ENCODE assay signal across 13 cellular contexts in the genomic region with DNA sequence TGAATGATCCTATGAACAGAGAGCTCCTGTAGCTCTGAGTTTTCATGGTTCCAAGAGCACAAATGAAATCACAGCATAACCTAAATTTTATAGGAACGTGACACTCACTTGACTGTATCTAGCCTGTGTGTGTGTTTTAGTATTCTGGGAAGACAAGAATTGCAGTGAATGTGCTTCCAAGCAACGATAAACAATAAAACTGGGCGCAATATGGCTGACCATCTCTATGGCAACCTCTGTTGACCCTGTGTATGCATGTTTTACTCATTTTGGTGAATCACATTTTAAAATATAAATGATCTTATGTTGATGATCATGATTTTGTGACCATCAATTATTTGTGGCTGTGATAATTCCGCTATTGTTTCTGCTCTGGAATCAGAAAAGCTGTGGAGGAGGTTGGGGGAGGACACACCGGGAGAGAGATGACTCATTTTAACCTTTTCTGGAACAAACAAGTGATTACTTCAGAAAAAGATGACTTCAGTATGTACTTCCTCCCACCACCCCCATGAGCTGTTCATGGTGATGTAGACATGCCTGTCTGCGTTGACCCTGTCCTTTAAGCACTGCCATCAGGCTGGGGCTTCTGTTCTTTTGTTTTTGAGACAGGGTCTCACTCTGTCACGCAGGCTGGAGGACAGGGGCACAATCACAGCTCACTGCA. TPM values are rescaled to one million over a fixed set of nuclear protein-coding genes. Genes with fewer than 3 reads are reported as not detected.
DNase-seq lines count a peak whose midpoint lies in the region; ATAC-seq, FAIRE-seq and TF ChIP-seq lines count a peak whose summit lies in the region.
"Had no signal": no experiment of that assay in that cellular context is flagged by ENCODE, and none has a peak within 500 bp of the region (broad histone marks: within the 10 kb centered on the region; RNA-seq: fewer than 3 reads in every experiment).

No MANE protein-coding gene starts in this region.

- FAIRE-seq in HepG2 (lab: Jason Lieb, UNC): no peak
- FAIRE-seq: D721Med, kidney had no signal

- H3K4ac ChIP-seq in IMR-90 (ENCODE audit: low read depth, low read length): 0 out of 2 replicates have a peak overlapping the region, but pooled peaks have one; percentile 12

- H3K27me3 ChIP-seq in IMR-90 (ENCODE audit: control insufficient read depth, insufficient read depth, low read length): peaks cover 8% of the 10 kb centered on the region
- H3K27me3 ChIP-seq in HepG2 (ENCODE audit: control insufficient read depth in 1 of 2, insufficient read depth in 2 of 2, low read length in 2 of 2): no peaks in the 10 kb centered on the region
- H3K27me3 ChIP-seq: body of pancreas, SJSA1 had no signal

- CTCF ChIA-PET in IMR-90 (lab: Yijun Ruan, JAX) (interaction anchor here (0.6 kb wide), 1 partner anchor 20 kb away, joined by 3 read pairs; no protein-coding TSS in a partner anchor), HepG2 (lab: Yijun Ruan, JAX; ENCODE audit: low intra/inter-chr PET ratio, low total read pairs) (no interaction called here)

- intact Hi-C loops in IMR-90 (cut with micrococcal nuclease): no loop called here
- intact Hi-C loops in HepG2 (cut with micrococcal nuclease; ENCODE audit: unreplicated experiment): no loop called here
- intact Hi-C loops in natural killer cell (cut with micrococcal nuclease): no loop called here
- intact Hi-C loops in left ventricle myocardium superior (cut with micrococcal nuclease): no loop called here

- no peak for TF ChIP-seq POLR2A in IMR-90 (IDR thresholded peaks at IDR 0.05; ENCODE audit: low read depth, low read length)
- no peak for TF ChIP-seq POLR2A in HepG2 (IDR thresholded peaks at IDR 0.05; ENCODE audit: insufficient read depth in 1 of 2, low read depth in 2 of 2, low read length in 2 of 2)

- H3K27ac Mint-ChIP-seq in activated T-cell treated with anti-CD3 and anti-CD28 coated beads, Interleukin-2, amount 50 U/mL, for 72 hours: peak overlapping the region; percentile 78
- no peak overlapping the region for H3K27ac Mint-ChIP-seq in natural killer cell

- H4K91ac ChIP-seq in IMR-90 (ENCODE audit: insufficient read depth, low read depth, low read length): no peak overlapping the region

- no peaks in the 10 kb centered on the region for H3K4me1 ChIP-seq in IMR-90 (ENCODE audit: control insufficient read depth, insufficient read depth, low read length)
- H3K4me1 ChIP-seq in HepG2 (ENCODE audit: insufficient read depth, low read length): peaks cover 10% of the 10 kb centered on the region; the same call in 1 of the 2 replicates
- H3K4me1 ChIP-seq: body of pancreas, SJSA1 had no signal

- no peak overlapping the region for H3K18ac ChIP-seq in IMR-90 (ENCODE audit: low read depth, low read length)

- H3K79me2 ChIP-seq in HepG2 (ENCODE audit: insufficient read depth, low read length): no peaks in the 10 kb centered on the region

- no peaks in the 10 kb centered on the region for H3K79me1 ChIP-seq in IMR-90 (ENCODE audit: low read depth in 1 of 2, low read length in 2 of 2)

- H2BK120ac ChIP-seq in IMR-90 (ENCODE audit: low read depth, low read length): no peak overlapping the region

- H3K9ac ChIP-seq in IMR-90 (ENCODE audit: low read depth, low read length) (no peak overlapping the region), HepG2 (ENCODE audit: insufficient read depth, low read depth, low read length) (no peak overlapping the region)

- BruUV-seq in IMR-90 (replicated peaks; lab: Mats Ljungman, UMichigan) (no TSS peak), HepG2 (replicated peaks; lab: Mats Ljungman, UMichigan) (no TSS peak)

- no peak overlapping the region for H4K8ac ChIP-seq in IMR-90 (ENCODE audit: low read depth in 2 of 2, low read length in 2 of 2)

- no peak overlapping the region for H3K23ac ChIP-seq in IMR-90 (ENCODE audit: low read depth, low read length)

- TF ChIP-seq CTCF in IMR-90 (conservative IDR thresholded peaks at IDR 0.05; ENCODE audit: low read depth, low read length) (no peak), HepG2 (CRISPR knock-in tag; IDR thresholded peaks at IDR 0.05) (no peak), natural killer cell (IDR thresholded peaks at IDR 0.05) (no peak)

- peak overlapping the region; percentile 9 for H2AFZ ChIP-seq in IMR-90 (replicated peaks; ENCODE audit: low read length, poor library complexity)
- H2AFZ ChIP-seq in HepG2 (ENCODE audit: low read length): no peak overlapping the region

- peak overlapping the region in 1 of 2 donors; percentile 56 for H3K4me3 Mint-ChIP-seq in activated T-cell treated with anti-CD3 and anti-CD28 coated beads, Interleukin-2, amount 50 U/mL, for 72 hours
- H3K4me3 Mint-ChIP-seq in natural killer cell: no peak overlapping the region

- H3K56ac ChIP-seq in IMR-90 (ENCODE audit: extremely low read depth, insufficient read depth, low read length): no peak overlapping the region

- H3K9me3 Mint-ChIP-seq in activated T-cell treated with anti-CD3 and anti-CD28 coated beads, Interleukin-2, amount 50 U/mL, for 72 hours: no peaks in the 10 kb centered on the region
- H3K9me3 Mint-ChIP-seq in natural killer cell: no peaks in the 10 kb centered on the region

- H3K9me3 ChIP-seq in IMR-90 (ENCODE audit: control insufficient read depth, insufficient read depth, low read length): no peaks in the 10 kb centered on the region
- H3K9me3 ChIP-seq in HepG2 (ENCODE audit: low read length): no peaks in the 10 kb centered on the region
- H3K9me3 ChIP-seq: body of pancreas, SJSA1 had no signal

- no peaks in the 10 kb centered on the region for H3K9me1 ChIP-seq in IMR-90 (ENCODE audit: insufficient read depth, low read length)

- no peaks in the 10 kb centered on the region for H4K20me1 ChIP-seq in IMR-90 (ENCODE audit: insufficient read depth, low read length)
- H4K20me1 ChIP-seq in HepG2 (ENCODE audit: insufficient read depth, low read length): no peaks in the 10 kb centered on the region

- no peak overlapping the region for H2BK5ac ChIP-seq in IMR-90 (ENCODE audit: low read depth, low read length, poor library complexity, severe bottlenecking)

- no peak overlapping the region for H2BK15ac ChIP-seq in IMR-90 (ENCODE audit: low read depth, low read length)

- H3K27ac ChIP-seq in IMR-90 (ENCODE audit: insufficient read depth, low read length) (no peak overlapping the region), HepG2 (ENCODE audit: extremely low read length, insufficient read depth, low read length) (no peak overlapping the region)
- H3K27ac ChIP-seq: body of pancreas, SJSA1 had no signal

- H2BK20ac ChIP-seq in IMR-90 (ENCODE audit: low read depth, low read length): no peak overlapping the region

- WGBS in IMR-90 (ENCODE audit: extremely low coverage in 2 of 2, insufficient read length in 1 of 2), 2 experiments: no CpG with 5 or more reads among the region's 7 CpGs
- 55% methylated on average over 4 of the region's 7 CpGs for WGBS in HepG2 (ENCODE audit: low lambda C conversion rate)

- no peak overlapping the region for H2AK9ac ChIP-seq in IMR-90 (replicated peaks; ENCODE audit: low read depth, low read length, poor library complexity)

- dilution Hi-C loops in IMR-90 (cut with HindIII; ENCODE audit: low sequenced_read_pairs, unreplicated experiment): no loop called here

- H3K36me3 ChIP-seq in IMR-90 (ENCODE audit: control insufficient read depth, insufficient read depth, low read length) (no peaks in the 10 kb centered on the region), HepG2 (replicated peaks in 1 of 2; ENCODE audit: control insufficient read depth in 1 of 2, insufficient read depth in 2 of 2, low read length in 2 of 2) (no peaks in the 10 kb centered on the region)
- H3K36me3 ChIP-seq: SJSA1 had no signal

- TF ChIP-seq EP300 in HepG2 (IDR thresholded peaks at IDR 0.05; ENCODE audit: low read depth in 2 of 2, low read length in 2 of 2) (no peak), HepG2 (CRISPR knock-in tag; IDR thresholded peaks at IDR 0.05; ENCODE audit: borderline replicate concordance) (no peak)

- POLR2A ChIA-PET in IMR-90 (lab: Charles Lee; ENCODE audit: unreplicated experiment) (interaction anchor here (0.6 kb wide), 3 partner anchors 9 to 35 kb away, joined by 3 to 11 read pairs (median 5); no protein-coding TSS in a partner anchor), HepG2 (lab: Yijun Ruan, JAX) (interaction anchor here (1.4 to 1.5 kb wide), 2 partner anchors 31 to 47 kb away, joined by 6 to 7 read pairs; partner anchors contain the start of gene USP11)

- ATAC-seq in IMR-90 (ENCODE audit: low read depth): peak; percentile 46
- peak; percentile 88 to 94 for ATAC-seq in activated T-cell treated with anti-CD3 and anti-CD28 coated beads, Interleukin-2, amount 50 U/mL, for 72 hours (replicated peaks in 1 of 2)
- no peak; the same call in 2 of the 3 replicates for ATAC-seq in HepG2
- no peak for ATAC-seq in natural killer cell
- no peak for ATAC-seq in left ventricle myocardium superior
- ATAC-seq in HG02759 (IDR thresholded peaks at IDR 0.05; ENCODE audit: unreplicated experiment): no peak
- ATAC-seq: body of pancreas had no signal

- H2AK5ac ChIP-seq in IMR-90 (ENCODE audit: low read depth, low read length): no peak overlapping the region

- H3K4me3 ChIP-seq in IMR-90 (ENCODE audit: insufficient read depth, low read depth, low read length): no peak overlapping the region
- no peak overlapping the region for H3K4me3 ChIP-seq in HepG2 (replicated peaks in 1 of 3; ENCODE audit: insufficient read depth in 1 of 3, low read depth in 2 of 3, low read length in 3 of 3)
- H3K4me3 ChIP-seq: body of pancreas, SJSA1 had no signal

- TF ChIP-seq RAD21 in IMR-90 (IDR thresholded peaks at IDR 0.05; ENCODE audit: low read length) (no peak), HepG2 (CRISPR knock-in tag; IDR thresholded peaks at IDR 0.05) (no peak)

- H4K5ac ChIP-seq in IMR-90 (ENCODE audit: low read depth, low read length): no peak overlapping the region

- peaks cover 26% of the 10 kb centered on the region for H3K27me3 Mint-ChIP-seq in activated T-cell treated with anti-CD3 and anti-CD28 coated beads, Interleukin-2, amount 50 U/mL, for 72 hours (ENCODE audit: low read depth)
- peaks cover 0 to 8% of the 10 kb centered on the region in 2 donors for H3K27me3 Mint-ChIP-seq in natural killer cell (ENCODE audit: low read depth in 2 of 2)

- peaks cover 17% of the 10 kb centered on the region for H3K4me1 Mint-ChIP-seq in activated T-cell treated with anti-CD3 and anti-CD28 coated beads, Interleukin-2, amount 50 U/mL, for 72 hours (ENCODE audit: low read depth)
- no peaks in the 10 kb centered on the region for H3K4me1 Mint-ChIP-seq in natural killer cell

- H3K14ac ChIP-seq in IMR-90 (replicated peaks; ENCODE audit: low read depth, low read length): no peak overlapping the region

- no peaks in the 10 kb centered on the region for H3K36me3 Mint-ChIP-seq in activated T-cell treated with anti-CD3 and anti-CD28 coated beads, Interleukin-2, amount 50 U/mL, for 72 hours (ENCODE audit: insufficient read depth in 2 of 2)
- H3K36me3 Mint-ChIP-seq in natural killer cell: no peaks in the 10 kb centered on the region

- H3K4me2 ChIP-seq in IMR-90 (ENCODE audit: low read depth, low read length) (no peak overlapping the region), HepG2 (ENCODE audit: low read depth, low read length) (no peak overlapping the region)

- DNase-seq in GM03348 (ENCODE audit: low spot score) (peak; percentile 12), IMR-90 (peak; percentile 62), HepG2 (ENCODE audit: low spot score) (peak; percentile 38), natural killer cell (no peak), left ventricle myocardium superior (no peak)
- peak; percentile 22 to 29 for DNase-seq in activated T-cell treated with anti-CD3 and anti-CD28 coated beads, Interleukin-2, amount 50 U/mL, for 72 hours
- DNase-seq: body of pancreas, kidney, NCI-H345, nucleus accumbens had no signal

- in situ Hi-C loops in IMR-90 (cut with MboI; ENCODE audit: low sequenced_read_pairs) (no loop called here), HepG2 (cut with HindIII; ENCODE audit: extremely low pct_ligation_motif_present, low pct_unique_long_range_greater_than_20kb) (no loop called here)

RNA-seq across cellular contexts. Expression of gene USP11, which starts 31.8 kb away (rescaled TPM):
- 50.5 and 59.7 TPM in 2 replicates for total RNA-seq in IMR-90 (2012; rRNA removed)
- 33.0 and 33.5 TPM in 2 replicates for polyA plus RNA-seq in IMR-90 (2012; rRNA removed)
- polyA plus RNA-seq in IMR-90 (2012; cell fraction: cytosol; rRNA removed): 18.8 and 25.3 TPM in 2 replicates
- 110 and 113 TPM in 2 replicates for polyA plus RNA-seq in IMR-90 (2012; cell fraction: nucleus; rRNA removed; ENCODE audit: low replicate concordance)
- 10 to 100 TPM; 60.4 to 85.6 TPM for total RNA-seq in activated T-cell treated with anti-CD3 and anti-CD28 coated beads, Interleukin-2, amount 50 U/mL, for 72 hours
- total RNA-seq in HepG2 (2016; rRNA removed; fragmentation: Illumina TruSeq; extraction: Trizol): 23.8 and 33.6 TPM in 2 replicates
- 4.6 and 5.6 TPM in 2 replicates for total RNA-seq in HepG2 (2016; cell fraction: cytosol; rRNA removed; fragmentation: Illumina TruSeq; extraction: Trizol; ENCODE audit: low read depth)
- 23.6 and 32.3 TPM in 2 replicates for total RNA-seq in HepG2 (2016; cell fraction: insoluble cytoplasmic fraction; rRNA removed; fragmentation: Illumina TruSeq; extraction: Trizol)
- 5.5 and 6.3 TPM in 2 replicates for total RNA-seq in HepG2 (2016; cell fraction: membrane; rRNA removed; fragmentation: Illumina TruSeq; extraction: Trizol)
- 21.6 and 22.6 TPM in 2 replicates for total RNA-seq in HepG2 (2016; cell fraction: nucleus; rRNA removed; fragmentation: Illumina TruSeq; extraction: Trizol)
- 31.7 and 38.8 TPM in 2 replicates for polyA plus RNA-seq in HepG2 (2011; rRNA removed)
- 17.8 and 18.8 TPM in 2 replicates for polyA plus RNA-seq in HepG2 (2011; cell fraction: cytosol; rRNA removed)
- polyA plus RNA-seq in HepG2 (2011; cell fraction: nucleus; rRNA removed): 103 TPM in 2 replicates
- 56.6 and 70.9 TPM in 2 replicates for polyA plus RNA-seq in HepG2 (2012)
- polyA plus RNA-seq in HepG2 (2016; cell fraction: cytosol; fragmentation: Illumina TruSeq; extraction: Trizol; ENCODE audit: low read depth): 2.1 and 3.2 TPM in 2 replicates
- polyA plus RNA-seq in HepG2 (2016; cell fraction: insoluble cytoplasmic fraction; fragmentation: Illumina TruSeq; extraction: Trizol; ENCODE audit: low read depth): 21.0 and 30.4 TPM in 2 replicates
- polyA plus RNA-seq in HepG2 (2016; cell fraction: membrane; fragmentation: Illumina TruSeq; extraction: Trizol; ENCODE audit: low read depth): 4.6 and 5.3 TPM in 2 replicates
- 45.2 and 50.2 TPM in 2 replicates for polyA plus RNA-seq in HepG2 (2016; cell fraction: nucleus; fragmentation: Illumina TruSeq; extraction: Trizol; ENCODE audit: insufficient read depth, low read depth)
- polyA minus RNA-seq in HepG2 (2011; rRNA and poly(A)+ RNA removed; ENCODE audit: low replicate concordance): 100 and 124 TPM in 2 replicates
- polyA minus RNA-seq in HepG2 (2011; cell fraction: cytosol; rRNA and poly(A)+ RNA removed): 41.3 and 57.4 TPM in 2 replicates
- polyA minus RNA-seq in HepG2 (2011; cell fraction: nucleus; rRNA and poly(A)+ RNA removed): 55.4 and 68.5 TPM in 2 replicates
- total RNA-seq in natural killer cell: 100 to 1,000 TPM; 107 to 131 (median 108) TPM
- 31.4 TPM for total RNA-seq in left ventricle myocardium superior

RNA-seq across cellular contexts. Expression of gene CDK16, which starts 46.2 kb away (rescaled TPM):
- 69.4 and 85.3 TPM in 2 replicates for total RNA-seq in IMR-90 (2012; rRNA removed)
- polyA plus RNA-seq in IMR-90 (2012; rRNA removed): 106 and 116 TPM in 2 replicates
- polyA plus RNA-seq in IMR-90 (2012; cell fraction: cytosol; rRNA removed): 72.0 and 131 TPM in 2 replicates
- polyA plus RNA-seq in IMR-90 (2012; cell fraction: nucleus; rRNA removed; ENCODE audit: low replicate concordance): 187 and 297 TPM in 2 replicates
- total RNA-seq in activated T-cell treated with anti-CD3 and anti-CD28 coated beads, Interleukin-2, amount 50 U/mL, for 72 hours: 10 to 100 TPM; 82.2 to 88.6 TPM
- total RNA-seq in HepG2 (2016; rRNA removed; fragmentation: Illumina TruSeq; extraction: Trizol): 54.0 and 64.5 TPM in 2 replicates
- total RNA-seq in HepG2 (2016; cell fraction: cytosol; rRNA removed; fragmentation: Illumina TruSeq; extraction: Trizol; ENCODE audit: low read depth): 42.6 and 48.2 TPM in 2 replicates
- total RNA-seq in HepG2 (2016; cell fraction: insoluble cytoplasmic fraction; rRNA removed; fragmentation: Illumina TruSeq; extraction: Trizol): 46.2 and 63.4 TPM in 2 replicates
- total RNA-seq in HepG2 (2016; cell fraction: membrane; rRNA removed; fragmentation: Illumina TruSeq; extraction: Trizol): 101 and 102 TPM in 2 replicates
- 48.0 and 50.2 TPM in 2 replicates for total RNA-seq in HepG2 (2016; cell fraction: nucleus; rRNA removed; fragmentation: Illumina TruSeq; extraction: Trizol)
- 221 and 225 TPM in 2 replicates for polyA plus RNA-seq in HepG2 (2011; rRNA removed)
- polyA plus RNA-seq in HepG2 (2011; cell fraction: cytosol; rRNA removed): 159 and 189 TPM in 2 replicates
- polyA plus RNA-seq in HepG2 (2011; cell fraction: nucleus; rRNA removed): 710 and 899 TPM in 2 replicates
- 70.8 and 105 TPM in 2 replicates for polyA plus RNA-seq in HepG2 (2012)
- 81.6 and 88.2 TPM in 2 replicates for polyA plus RNA-seq in HepG2 (2016; cell fraction: cytosol; fragmentation: Illumina TruSeq; extraction: Trizol; ENCODE audit: low read depth)
- 86.5 and 108 TPM in 2 replicates for polyA plus RNA-seq in HepG2 (2016; cell fraction: insoluble cytoplasmic fraction; fragmentation: Illumina TruSeq; extraction: Trizol; ENCODE audit: low read depth)
- 133 and 157 TPM in 2 replicates for polyA plus RNA-seq in HepG2 (2016; cell fraction: membrane; fragmentation: Illumina TruSeq; extraction: Trizol; ENCODE audit: low read depth)
- polyA plus RNA-seq in HepG2 (2016; cell fraction: nucleus; fragmentation: Illumina TruSeq; extraction: Trizol; ENCODE audit: insufficient read depth, low read depth): 147 and 168 TPM in 2 replicates
- 219 and 435 TPM in 2 replicates for polyA minus RNA-seq in HepG2 (2011; rRNA and poly(A)+ RNA removed; ENCODE audit: low replicate concordance)
- 89.3 and 94.1 TPM in 2 replicates for polyA minus RNA-seq in HepG2 (2011; cell fraction: cytosol; rRNA and poly(A)+ RNA removed)
- polyA minus RNA-seq in HepG2 (2011; cell fraction: nucleus; rRNA and poly(A)+ RNA removed): 94.1 and 102 TPM in 2 replicates
- total RNA-seq in natural killer cell: 100 to 1,000 TPM; 112 to 140 (median 126) TPM
- 155 TPM for total RNA-seq in left ventricle myocardium superior

Comparison
In these comparisons a context has a peak if more than half of its experiments do, and no peak if none do; other contexts are left out.
1. DNase-seq: peak in GM03348 (single experiment), IMR-90 (single experiment), activated T-cell treated with anti-CD3 and anti-CD28 coated beads, Interleukin-2, amount 50 U/mL, for 72 hours (2 of 2) and HepG2 (single experiment); none in natural killer cell (single experiment) and left ventricle myocardium superior (single experiment).
2. ATAC-seq: peak in IMR-90 (single experiment) and activated T-cell treated with anti-CD3 and anti-CD28 coated beads, Interleukin-2, amount 50 U/mL, for 72 hours (2 of 2); none in HepG2 (single experiment), natural killer cell (0 of 3), left ventricle myocardium superior (single experiment) and HG02759 (single experiment).